9 cellular contexts compared by ENCODE assay signal in genomic region chr2:176189666-176190641, GRCh38. TPM values are rescaled to one million over a fixed set of nuclear protein-coding genes. Genes with fewer than 3 reads are reported as not detected.
DNase-seq lines count a peak whose midpoint lies in the region; ATAC-seq and TF ChIP-seq lines count a peak whose summit lies in the region.
"Had no signal": no experiment of that assay in that cellular context is flagged by ENCODE, and none has a peak within 500 bp of the region (broad histone marks: within the 10 kb centered on the region; RNA-seq: fewer than 3 reads in every experiment).

No MANE protein-coding gene starts in this region.

- peaks cover 0 to 3% of the 10 kb centered on the region in 2 experiments; a peak in 1 of 5 replicates for H3K9me3 Mint-ChIP-seq in H9
- no peaks in the 10 kb centered on the region for H3K9me3 Mint-ChIP-seq in WTC11

- H3K4me1 Mint-ChIP-seq in H9 = peaks cover 20 to 37% of the 10 kb centered on the region in 2 experiments
- peaks cover 45% of the 10 kb centered on the region for H3K4me1 Mint-ChIP-seq in WTC11

- no peak overlapping the region for H3K56ac ChIP-seq in H9 (ENCODE audit: insufficient read length, low read depth, low read length)

- no peaks in the 10 kb centered on the region for H4K20me1 ChIP-seq in H9 (ENCODE audit: control insufficient read depth, insufficient read depth, insufficient read length)

- H3K23ac ChIP-seq in H9 (ENCODE audit: insufficient read length, low read depth, low read length) = no peak overlapping the region

- no peak overlapping the region for H2BK20ac ChIP-seq in H9 (ENCODE audit: low read depth, low read length, poor library complexity, severe bottlenecking)

- H3K27me3 ChIP-seq in H9 (ENCODE audit: insufficient read depth, low read length) (peaks cover 77% of the 10 kb centered on the region), iPS-18a (ENCODE audit: control insufficient read depth, insufficient read depth, low read length) (peaks cover 100% of the 10 kb centered on the region), gastrocnemius medialis (peaks cover 38 to 54% (median 43%) of the 10 kb centered on the region in 3 donors)

- H3K4ac ChIP-seq in H9 (ENCODE audit: low read depth, low read length) = no peak overlapping the region

- H3K36me3 ChIP-seq in iPS-18a (ENCODE audit: control insufficient read depth, low read depth, low read length) = no peaks in the 10 kb centered on the region
- no peaks in the 10 kb centered on the region for H3K36me3 ChIP-seq in gastrocnemius medialis

- no peak overlapping the region for H2BK15ac ChIP-seq in H9 (ENCODE audit: low read depth, low read length)

- in situ Hi-C loops in gastrocnemius medialis (cut with MboI; ENCODE audit: low sequenced_read_pairs in 4 of 4) = no loop called here

- H3K79me1 ChIP-seq in H9 (ENCODE audit: insufficient read depth, low read depth, low read length, poor library complexity, severe bottlenecking) = no peaks in the 10 kb centered on the region

- H3K4me1 ChIP-seq in H9 (ENCODE audit: insufficient read depth, low read length) (peaks cover 3% of the 10 kb centered on the region), iPS-18a (ENCODE audit: control insufficient read depth, low read depth, low read length) (peaks cover 26% of the 10 kb centered on the region), gastrocnemius medialis (peaks cover 3 to 10% of the 10 kb centered on the region in 2 donors)

- POLR2A ChIA-PET in WTC11 (lab: Charles Lee) = no interaction called here

- H2BK120ac ChIP-seq in H9 (ENCODE audit: low read depth, low read length, poor library complexity, severe bottlenecking) = no peak overlapping the region

- CTCF ChIA-PET in WTC11 (lab: Charles Lee) = interaction anchor here (1.0 to 1.3 kb wide), 2 partner anchors 12 to 265 kb away, joined by 3 read pairs; no protein-coding TSS in a partner anchor

- intact Hi-C loops in gastrocnemius medialis (cut with DNase I; ENCODE audit: low total_unique reads) = loop anchor here (2.0 to 5.0 kb wide), 2 partner anchors 48 to 59 kb away; no protein-coding TSS in a partner anchor

- no peak overlapping the region for H3T11ph ChIP-seq in H9 (ENCODE audit: low read length)

- H3K14ac ChIP-seq in H9 (ENCODE audit: insufficient read depth, low read length) = no peak overlapping the region

- H3K27ac ChIP-seq in H9 (ENCODE audit: insufficient read length, low read depth, low read length) (no peak overlapping the region), iPS-18a (ENCODE audit: low read length) (no peak overlapping the region), gastrocnemius medialis (no peak overlapping the region)

- no peak overlapping the region for H2AFZ ChIP-seq in H9 (ENCODE audit: low read length)

- H3K27me3 Mint-ChIP-seq in H9 (ENCODE audit: low read depth) (peaks cover 98% of the 10 kb centered on the region), WTC11 (ENCODE audit: low read depth) (peaks cover 98% of the 10 kb centered on the region)

- WGBS in H9 (ENCODE audit: extremely low coverage, insufficient read length, low lambda C conversion rate) = no CpG with 5 or more reads among the region's 29 CpGs

- H3K79me2 ChIP-seq in H9 (ENCODE audit: insufficient read depth, low read length) = no peaks in the 10 kb centered on the region

- DNase-seq in H9 (peak; percentile 34), WTC11 (ENCODE audit: low spot score) (peak; percentile 22), gastrocnemius medialis (no peak), Kasumi-1 (lab: John Stamatoyannopoulos, UW) (no peak), dedifferentiated amniotic fluid mesenchymal stem cell (ENCODE audit: extremely low spot score) (no peak)

- H2BK12ac ChIP-seq in H9 (ENCODE audit: insufficient read length, low read depth, low read length) = no peak overlapping the region

- no peak overlapping the region for H2BK5ac ChIP-seq in H9 (ENCODE audit: insufficient read length, low read length)

- no peaks in the 10 kb centered on the region for H3K9me3 ChIP-seq in H9 (ENCODE audit: control insufficient read depth, low read depth, low read length)
- no peaks in the 10 kb centered on the region for H3K9me3 ChIP-seq in iPS-18a (ENCODE audit: control insufficient read depth, low read depth, low read length)
- H3K9me3 ChIP-seq in gastrocnemius medialis = no peaks in the 10 kb centered on the region

- H3K9ac ChIP-seq in H9 (ENCODE audit: extremely low read depth, insufficient read length, low read length) (no peak overlapping the region), iPS-18a (ENCODE audit: low read length) (no peak overlapping the region)

- no peak overlapping the region for H4K5ac ChIP-seq in H9 (ENCODE audit: insufficient read length, low read depth, low read length)

- H3K4me3 Mint-ChIP-seq in H9 = peak overlapping the region; percentile 34 to 68
- H3K4me3 Mint-ChIP-seq in WTC11 = peak overlapping the region; percentile 55

- TF ChIP-seq CTCF in H9 (conservative IDR thresholded peaks at IDR 0.05) (no peak), WTC11 (IDR thresholded peaks at IDR 0.05) (no peak), gastrocnemius medialis (IDR thresholded peaks at IDR 0.05 in 4 of 5, conservative IDR thresholded peaks at IDR 0.05 in 1 of 5) (no peak)

- H3K4me3 ChIP-seq in iPS-18a (ENCODE audit: low read length) (peak overlapping the region; percentile 42), gastrocnemius medialis (peak overlapping the region; percentile 65 to 77 (median 70))

- H3K4me2 ChIP-seq in H9 (ENCODE audit: insufficient read depth, insufficient read length, low read length) = peak overlapping the region; percentile 59

- H3K23me2 ChIP-seq in H9 (ENCODE audit: insufficient read length, low read depth, low read length, poor library complexity, severe bottlenecking) = peaks cover 2% of the 10 kb centered on the region

- H3K27ac Mint-ChIP-seq in H9 = no peak overlapping the region
- no peak overlapping the region for H3K27ac Mint-ChIP-seq in WTC11

- TF ChIP-seq POLR2A in gastrocnemius medialis (IDR thresholded peaks at IDR 0.05) = no peak

- ATAC-seq in WTC11 (no peak), gastrocnemius medialis (no peak), GM18520 (IDR thresholded peaks at IDR 0.05; ENCODE audit: unreplicated experiment) (no peak), GM21423 (IDR thresholded peaks at IDR 0.05; ENCODE audit: unreplicated experiment) (no peak)
- ATAC-seq: HCT116 had no signal

- no peak overlapping the region for H2AK5ac ChIP-seq in H9 (ENCODE audit: insufficient read length, low read length)

- H3K18ac ChIP-seq in H9 (ENCODE audit: insufficient read length, low read depth, low read length) = no peak overlapping the region

- H4K91ac ChIP-seq in H9 (ENCODE audit: insufficient read length, low read depth, low read length) = no peak overlapping the region

- H4K8ac ChIP-seq in H9 (replicated peaks; ENCODE audit: insufficient read length, low read depth, low read length) = no peak overlapping the region

- H3K36me3 Mint-ChIP-seq in H9 (ENCODE audit: insufficient read depth in 1 of 3, low read depth in 3 of 3) (no peaks in the 10 kb centered on the region), WTC11 (no peaks in the 10 kb centered on the region)

TF ChIP-seq in WTC11, 78 proteins besides CTCF, POLR2A, EP300 and RAD21 (continues in another document):
- no peak for TF ChIP-seq GTF2I (CRISPR knock-in tag; conservative IDR thresholded peaks at IDR 0.05)
- TF ChIP-seq E2F1 (CRISPR knock-in tag; IDR thresholded peaks at IDR 0.05) = no peak
- no peak for TF ChIP-seq HMGA2 (CRISPR knock-in tag; IDR thresholded peaks at IDR 0.05)
- no peak for TF ChIP-seq MXD4 (CRISPR knock-in tag; IDR thresholded peaks at IDR 0.05; ENCODE audit: borderline replicate concordance)
- no peak for TF ChIP-seq MAX (CRISPR knock-in tag; IDR thresholded peaks at IDR 0.05)
- TF ChIP-seq TEAD4 (CRISPR knock-in tag; IDR thresholded peaks at IDR 0.05) = no peak
- TF ChIP-seq ZNF219 (CRISPR knock-in tag; IDR thresholded peaks at IDR 0.05; ENCODE audit: borderline replicate concordance) = no peak
- no peak for TF ChIP-seq ELF4 (CRISPR knock-in tag; IDR thresholded peaks at IDR 0.05; ENCODE audit: low read depth)
- no peak for TF ChIP-seq FOXJ3 (CRISPR knock-in tag; IDR thresholded peaks at IDR 0.05; ENCODE audit: borderline replicate concordance)
- TF ChIP-seq ZNF423 (CRISPR knock-in tag; IDR thresholded peaks at IDR 0.05) = no peak
- TF ChIP-seq SMAD3 (CRISPR knock-in tag; IDR thresholded peaks at IDR 0.05; ENCODE audit: borderline replicate concordance) = no peak

RNA-seq across cellular contexts. Expression of gene HOXD1, which starts 1.5 kb away (rescaled TPM):
- total RNA-seq in H9 (2021) (not detected in 2 replicates), WTC11 (2021) (0.14 to 0.22 TPM in 2 of 3 replicates, not detected in the other), gastrocnemius medialis (under 1 TPM in 1 of 4 donors, not detected in 3; 0.20 TPM)

RNA-seq across cellular contexts. Expression of gene HOXD3, which starts 32.8 kb away (rescaled TPM):
- total RNA-seq in H9 (2021) = not detected in 2 replicates
- not detected in 3 replicates for total RNA-seq in WTC11 (2021)
- 1 to 10 TPM in 1 of 4 donors, under 1 TPM in 2, not detected in 1; 0.36 to 1.7 (median 0.64) TPM for total RNA-seq in gastrocnemius medialis

RNA-seq across cellular contexts. Expression of gene HOXD4, which starts 38.6 kb away (rescaled TPM):
- total RNA-seq in H9 (2021) (not detected in 2 replicates), WTC11 (2021) (not detected in 3 replicates), gastrocnemius medialis (1 to 10 TPM in 1 of 4 donors, under 1 TPM in 1, not detected in 2; 0.29 to 1.4 TPM)

Comparison
In these comparisons a context has a peak if more than half of its experiments do, and no peak if none do; other contexts are left out.
1. DNase-seq: peak in H9 (single experiment) and WTC11 (single experiment); none in gastrocnemius medialis (0 of 2), Kasumi-1 (0 of 2) and dedifferentiated amniotic fluid mesenchymal stem cell (single experiment).